Comparison of ENCODE assay signal across 1 cellular context in the genomic region with DNA sequence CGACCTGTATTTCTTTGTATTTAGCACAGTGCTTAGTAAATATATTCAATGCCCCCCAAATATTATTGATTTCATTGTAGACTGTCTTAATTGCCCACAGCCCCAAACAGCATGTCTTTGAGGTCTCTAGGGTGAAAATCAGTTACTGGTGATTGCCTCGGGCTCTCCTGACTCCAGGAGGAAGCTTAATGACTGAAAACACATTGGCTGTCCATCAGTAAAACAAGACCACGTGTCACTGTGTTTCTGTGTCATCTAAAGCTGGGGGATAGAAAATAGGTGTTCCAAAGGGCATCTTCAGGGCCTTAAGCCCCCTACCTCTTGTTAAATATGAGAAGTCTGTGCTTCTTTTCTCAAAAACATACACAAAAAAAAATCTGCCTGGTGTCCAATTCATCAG.
TF ChIP-seq lines count a peak whose summit lies in the region.

No MANE protein-coding gene starts in this region.

TF ChIP-seq in WTC11, 78 proteins besides CTCF, POLR2A, EP300 and RAD21 (continued from another document):
- no peak for TF ChIP-seq ZBTB43 (CRISPR knock-in tag; IDR thresholded peaks at IDR 0.05)
- TF ChIP-seq MYBL2 (CRISPR knock-in tag; IDR thresholded peaks at IDR 0.05) = no peak
- no peak for TF ChIP-seq ELF4 (CRISPR knock-in tag; IDR thresholded peaks at IDR 0.05; ENCODE audit: low read depth)
- TF ChIP-seq, protein P1, sequence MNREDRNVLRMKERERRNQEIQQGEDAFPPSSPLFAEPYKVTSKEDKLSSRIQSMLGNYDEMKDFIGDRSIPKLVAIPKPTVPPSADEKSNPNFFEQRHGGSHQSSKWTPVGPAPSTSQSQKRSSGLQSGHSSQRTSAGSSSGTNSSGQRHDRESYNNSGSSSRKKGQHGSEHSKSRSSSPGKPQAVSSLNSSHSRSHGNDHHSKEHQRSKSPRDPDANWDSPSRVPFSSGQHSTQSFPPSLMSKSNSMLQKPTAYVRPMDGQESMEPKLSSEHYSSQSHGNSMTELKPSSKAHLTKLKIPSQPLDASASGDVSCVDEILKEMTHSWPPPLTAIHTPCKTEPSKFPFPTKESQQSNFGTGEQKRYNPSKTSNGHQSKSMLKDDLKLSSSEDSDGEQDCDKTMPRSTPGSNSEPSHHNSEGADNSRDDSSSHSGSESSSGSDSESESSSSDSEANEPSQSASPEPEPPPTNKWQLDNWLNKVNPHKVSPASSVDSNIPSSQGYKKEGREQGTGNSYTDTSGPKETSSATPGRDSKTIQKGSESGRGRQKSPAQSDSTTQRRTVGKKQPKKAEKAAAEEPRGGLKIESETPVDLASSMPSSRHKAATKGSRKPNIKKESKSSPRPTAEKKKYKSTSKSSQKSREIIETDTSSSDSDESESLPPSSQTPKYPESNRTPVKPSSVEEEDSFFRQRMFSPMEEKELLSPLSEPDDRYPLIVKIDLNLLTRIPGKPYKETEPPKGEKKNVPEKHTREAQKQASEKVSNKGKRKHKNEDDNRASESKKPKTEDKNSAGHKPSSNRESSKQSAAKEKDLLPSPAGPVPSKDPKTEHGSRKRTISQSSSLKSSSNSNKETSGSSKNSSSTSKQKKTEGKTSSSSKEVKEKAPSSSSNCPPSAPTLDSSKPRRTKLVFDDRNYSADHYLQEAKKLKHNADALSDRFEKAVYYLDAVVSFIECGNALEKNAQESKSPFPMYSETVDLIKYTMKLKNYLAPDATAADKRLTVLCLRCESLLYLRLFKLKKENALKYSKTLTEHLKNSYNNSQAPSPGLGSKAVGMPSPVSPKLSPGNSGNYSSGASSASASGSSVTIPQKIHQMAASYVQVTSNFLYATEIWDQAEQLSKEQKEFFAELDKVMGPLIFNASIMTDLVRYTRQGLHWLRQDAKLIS (CRISPR knock-in tag; IDR thresholded peaks at IDR 0.05; ENCODE audit: borderline replicate concordance) = no peak
- TF ChIP-seq, protein P2, sequence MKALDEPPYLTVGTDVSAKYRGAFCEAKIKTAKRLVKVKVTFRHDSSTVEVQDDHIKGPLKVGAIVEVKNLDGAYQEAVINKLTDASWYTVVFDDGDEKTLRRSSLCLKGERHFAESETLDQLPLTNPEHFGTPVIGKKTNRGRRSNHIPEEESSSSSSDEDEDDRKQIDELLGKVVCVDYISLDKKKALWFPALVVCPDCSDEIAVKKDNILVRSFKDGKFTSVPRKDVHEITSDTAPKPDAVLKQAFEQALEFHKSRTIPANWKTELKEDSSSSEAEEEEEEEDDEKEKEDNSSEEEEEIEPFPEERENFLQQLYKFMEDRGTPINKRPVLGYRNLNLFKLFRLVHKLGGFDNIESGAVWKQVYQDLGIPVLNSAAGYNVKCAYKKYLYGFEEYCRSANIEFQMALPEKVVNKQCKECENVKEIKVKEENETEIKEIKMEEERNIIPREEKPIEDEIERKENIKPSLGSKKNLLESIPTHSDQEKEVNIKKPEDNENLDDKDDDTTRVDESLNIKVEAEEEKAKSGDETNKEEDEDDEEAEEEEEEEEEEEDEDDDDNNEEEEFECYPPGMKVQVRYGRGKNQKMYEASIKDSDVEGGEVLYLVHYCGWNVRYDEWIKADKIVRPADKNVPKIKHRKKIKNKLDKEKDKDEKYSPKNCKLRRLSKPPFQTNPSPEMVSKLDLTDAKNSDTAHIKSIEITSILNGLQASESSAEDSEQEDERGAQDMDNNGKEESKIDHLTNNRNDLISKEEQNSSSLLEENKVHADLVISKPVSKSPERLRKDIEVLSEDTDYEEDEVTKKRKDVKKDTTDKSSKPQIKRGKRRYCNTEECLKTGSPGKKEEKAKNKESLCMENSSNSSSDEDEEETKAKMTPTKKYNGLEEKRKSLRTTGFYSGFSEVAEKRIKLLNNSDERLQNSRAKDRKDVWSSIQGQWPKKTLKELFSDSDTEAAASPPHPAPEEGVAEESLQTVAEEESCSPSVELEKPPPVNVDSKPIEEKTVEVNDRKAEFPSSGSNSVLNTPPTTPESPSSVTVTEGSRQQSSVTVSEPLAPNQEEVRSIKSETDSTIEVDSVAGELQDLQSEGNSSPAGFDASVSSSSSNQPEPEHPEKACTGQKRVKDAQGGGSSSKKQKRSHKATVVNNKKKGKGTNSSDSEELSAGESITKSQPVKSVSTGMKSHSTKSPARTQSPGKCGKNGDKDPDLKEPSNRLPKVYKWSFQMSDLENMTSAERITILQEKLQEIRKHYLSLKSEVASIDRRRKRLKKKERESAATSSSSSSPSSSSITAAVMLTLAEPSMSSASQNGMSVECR (CRISPR knock-in tag; IDR thresholded peaks at IDR 0.05; ENCODE audit: borderline replicate concordance) = no peak
